9 cellular contexts compared by ENCODE assay signal in genomic region chr19:56367829-56368711, GRCh38. TPM values are rescaled to one million over a fixed set of nuclear protein-coding genes. Genes with fewer than 3 reads are reported as not detected.
DNase-seq lines count a peak whose midpoint lies in the region; ATAC-seq, FAIRE-seq and TF ChIP-seq lines count a peak whose summit lies in the region.
"Had no signal": no experiment of that assay in that cellular context is flagged by ENCODE, and none has a peak within 500 bp of the region (broad histone marks: within the 10 kb centered on the region; RNA-seq: fewer than 3 reads in every experiment).

No MANE protein-coding gene starts in this region.

- H3K36me3 Mint-ChIP-seq in activated B cell treated with CpG ODN at 0.5 μM for 24 hours (ENCODE audit: low read depth), result peaks cover 54% of the 10 kb centered on the region

- FAIRE-seq in bronchial epithelial cell (lab: Jason Lieb, UNC), result peak; percentile 50
- FAIRE-seq: GM18507 had no signal

- H3K4me1 Mint-ChIP-seq in activated B cell treated with CpG ODN at 0.5 μM for 24 hours, result peaks cover 23% of the 10 kb centered on the region

- DNase-seq in AG20443 (ENCODE audit: low spot score) (peak; percentile 95), NCI-H1694 (lab: John Stamatoyannopoulos, UW) (peak; percentile 21), activated B cell treated with CpG ODN at 0.5 μM for 24 hours (peak; percentile 79), bronchial epithelial cell (ENCODE audit: low read depth) (peak; percentile 93), gastrocnemius medialis (peak; percentile 75 to 90)

- no peaks in the 10 kb centered on the region for H3K27me3 Mint-ChIP-seq in activated B cell treated with CpG ODN at 0.5 μM for 24 hours

- H3K4me3 Mint-ChIP-seq in activated B cell treated with CpG ODN at 0.5 μM for 24 hours, result peak overlapping the region; percentile 95

- peak overlapping the region; percentile 89 for H3K27ac Mint-ChIP-seq in activated B cell treated with CpG ODN at 0.5 μM for 24 hours

- H3K4me1 ChIP-seq in gastrocnemius medialis, result peaks cover 10 to 18% of the 10 kb centered on the region in 2 donors

- peaks cover 38% of the 10 kb centered on the region for H3K9me3 Mint-ChIP-seq in activated B cell treated with CpG ODN at 0.5 μM for 24 hours

- no peak for TF ChIP-seq CTCF in activated B cell treated with CpG ODN at 0.5 μM for 24 hours (IDR thresholded peaks at IDR 0.05)
- no peak for TF ChIP-seq CTCF in bronchial epithelial cell (IDR thresholded peaks at IDR 0.05; ENCODE audit: insufficient read depth, low read length, severe bottlenecking)
- peak in 1 of 5 experiments; percentile 14 for TF ChIP-seq CTCF in gastrocnemius medialis (IDR thresholded peaks at IDR 0.05 in 4 of 5, conservative IDR thresholded peaks at IDR 0.05 in 1 of 5)

- CTCF ChIA-PET in activated B cell treated with CpG ODN at 0.5 μM for 24 hours (lab: Charles Lee), result no interaction called here

- in situ Hi-C loops in gastrocnemius medialis (cut with MboI; ENCODE audit: low sequenced_read_pairs in 4 of 4), result no loop called here

- H3K27me3 ChIP-seq in bronchial epithelial cell (ENCODE audit: control insufficient read depth, insufficient read depth, low read length), result no peaks in the 10 kb centered on the region
- no peaks in the 10 kb centered on the region for H3K27me3 ChIP-seq in gastrocnemius medialis

- H3K9me3 ChIP-seq in iPS-18c (ENCODE audit: control insufficient read depth, insufficient read depth, low read length) (peaks cover 3% of the 10 kb centered on the region), gastrocnemius medialis (peaks cover 0 to 8% (median 0%) of the 10 kb centered on the region in 3 donors)

- peak overlapping the region; percentile 79 for H3K4me3 ChIP-seq in bronchial epithelial cell (ENCODE audit: low read depth, low read length)
- peak overlapping the region; percentile 88 for H3K4me3 ChIP-seq in iPS-18c (ENCODE audit: insufficient read depth, low read depth, low read length)
- H3K4me3 ChIP-seq in gastrocnemius medialis, result peak overlapping the region; percentile 75 to 94 (median 80)

- intact Hi-C loops in activated B cell treated with CpG ODN at 0.5 μM for 24 hours (cut with micrococcal nuclease) (loop anchor here (1.0 kb wide), 1 partner anchor 25 kb away; the partner anchor contains the start of gene ZNF582), gastrocnemius medialis (cut with DNase I; ENCODE audit: low total_unique reads) (loop anchor here (1.0 to 5.0 kb wide), 2 partner anchors 25 to 56 kb away; partner anchors contain the start of genes ZNF582 and ZSCAN5A)

- peak overlapping the region; percentile 78 to 86 (median 84) for H3K27ac ChIP-seq in gastrocnemius medialis

- TF ChIP-seq POLR2A in gastrocnemius medialis (IDR thresholded peaks at IDR 0.05), result peak; percentile 23 to 39

- ATAC-seq in GM21526 (IDR thresholded peaks at IDR 0.05; ENCODE audit: low FRiP score, unreplicated experiment), result peak; percentile 66
- peak; percentile 99 for ATAC-seq in activated B cell treated with CpG ODN at 0.5 μM for 24 hours (ENCODE audit: low read depth)
- ATAC-seq in gastrocnemius medialis, result peak; percentile 96 to 97
- no peak for ATAC-seq in HG02970 (IDR thresholded peaks at IDR 0.05; ENCODE audit: low FRiP score, unreplicated experiment)

- POLR2A ChIA-PET in activated B cell treated with CpG ODN at 0.5 μM for 24 hours (lab: Charles Lee), result interaction anchor here (0.7 to 1.6 kb wide), 5 partner anchors 25 to 1783 kb away, joined by 3 to 8 read pairs (median 5); partner anchors contain the start of genes ZNF329, ZNF582, ZNF583 and ZNF787

- H3K36me3 ChIP-seq in bronchial epithelial cell (ENCODE audit: control insufficient read depth, insufficient read depth, low read length), result no peaks in the 10 kb centered on the region
- peaks cover 3 to 40% of the 10 kb centered on the region in 2 donors for H3K36me3 ChIP-seq in gastrocnemius medialis

RNA-seq across cellular contexts. Expression of gene ZNF582, which starts 25.3 kb away (rescaled TPM):
- total RNA-seq in activated B cell treated with CpG ODN at 0.5 μM for 24 hours, result 7.4 and 7.9 TPM in 2 replicates
- total RNA-seq in bronchial epithelial cell, result 1.1 and 2.4 TPM in 2 replicates
- 1 to 10 TPM in 2 of 4 donors, under 1 TPM in 2; 0.22 to 1.9 (median 0.83) TPM for total RNA-seq in gastrocnemius medialis

RNA-seq across cellular contexts. Expression of gene ZNF583, which starts 36.1 kb away (rescaled TPM):
- total RNA-seq in activated B cell treated with CpG ODN at 0.5 μM for 24 hours, result 5.7 and 6.0 TPM in 2 replicates
- 2.9 and 3.4 TPM in 2 replicates for total RNA-seq in bronchial epithelial cell
- 1 to 10 TPM; 3.5 to 9.2 (median 4.3) TPM for total RNA-seq in gastrocnemius medialis

RNA-seq across cellular contexts. Expression of gene ZSCAN5A, which starts 53.4 kb away (rescaled TPM):
- total RNA-seq in activated B cell treated with CpG ODN at 0.5 μM for 24 hours (14.0 and 17.8 TPM in 2 replicates), bronchial epithelial cell (4.9 and 5.0 TPM in 2 replicates), gastrocnemius medialis (10 to 100 TPM in 1 of 4 donors, 1 to 10 TPM in 2, under 1 TPM in 1; 1.00 to 26.1 (median 3.6) TPM)

Comparison
In these comparisons a context has a peak if more than half of its experiments do, and no peak if none do; other contexts are left out.
1. DNase-seq: peak in every context shown above with its lines; median percentile 95 in AG20443; 93 in bronchial epithelial cell; 82 in gastrocnemius medialis; 79 in activated B cell treated with CpG ODN at 0.5 μM for 24 hours; 21 in NCI-H1694.